Comparison of ENCODE assay signal across 14 cellular contexts in the genomic region with DNA sequence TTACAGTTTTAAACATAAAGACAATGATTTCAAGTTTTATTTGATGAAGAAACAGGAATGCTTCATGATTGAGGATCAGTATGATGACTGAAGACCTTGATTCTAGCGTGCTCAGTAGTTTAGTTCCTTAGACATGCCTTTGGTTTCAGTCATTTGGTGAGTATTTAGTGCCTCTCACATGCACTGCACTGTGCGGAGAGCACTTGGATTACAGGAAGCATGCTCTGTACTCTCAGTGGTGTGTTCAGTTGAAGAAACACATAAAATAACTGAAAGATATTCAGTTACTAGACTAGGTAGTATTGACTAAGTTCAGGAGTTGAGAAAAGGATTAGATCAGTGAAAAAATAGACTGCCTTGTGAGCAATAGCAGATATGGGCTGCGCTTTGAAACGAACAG. TPM values are rescaled to one million over a fixed set of nuclear protein-coding genes. Genes with fewer than 3 reads are reported as not detected.
DNase-seq lines count a peak whose midpoint lies in the region; ATAC-seq, FAIRE-seq and TF ChIP-seq lines count a peak whose summit lies in the region.
"Had no signal": no experiment of that assay in that cellular context is flagged by ENCODE, and none has a peak within 500 bp of the region (broad histone marks: within the 10 kb centered on the region; RNA-seq: fewer than 3 reads in every experiment).

No MANE protein-coding gene starts in this region.

- no peak for DNase-seq in activated CD4-positive, alpha-beta T cell treated with anti-CD3 and anti-CD28 coated beads, Interleukin-2, amount 10 ng/mL, durations not matched to agents 24 days and 14 days
- DNase-seq in activated CD4-positive, alpha-beta T cell treated with anti-CD3 and anti-CD28 coated beads, Interleukin-2, amount 50 U/mL, for 48 hours: no peak
- DNase-seq in IMR-90: peak; percentile 61
- DNase-seq in GM12878 (ENCODE audit: low read depth, low spot score): no peak
- DNase-seq in gastrocnemius medialis: no peak
- DNase-seq in DMS79 treated with DMSO at 0.1 percent for 48 hours (lab: John Stamatoyannopoulos, UW): no peak
- no peak for DNase-seq in activated CD4-positive, alpha-beta T cell treated with anti-CD3 and anti-CD28 coated beads for 48 hours
- DNase-seq: OCI-M1; ovary; stimulated activated CD4-positive, alpha-beta T cell treated with anti-CD3 and anti-CD28 coated beads, Interleukin-4, amount 100 ng/mL, for 1 hour had no signal

- no peak for FAIRE-seq in GM12878 (lab: Jason Lieb, UNC)
- FAIRE-seq: colon had no signal

- CTCF ChIA-PET in IMR-90 (lab: Yijun Ruan, JAX): interaction anchor here (1.4 to 4.8 kb wide), 2 partner anchors 287 to 288 kb away, joined by 4 to 28 read pairs; no protein-coding TSS in a partner anchor
- CTCF ChIA-PET in GM12878 (lab: Yijun Ruan, JAX): interaction anchor here (1.1 to 1.6 kb wide), 3 partner anchors 21 to 288 kb away, joined by 5 to 7 read pairs (median 5); no protein-coding TSS in a partner anchor

- no peaks in the 10 kb centered on the region for H3K27me3 ChIP-seq in IMR-90 (ENCODE audit: control insufficient read depth, insufficient read depth, low read length)
- no peaks in the 10 kb centered on the region for H3K27me3 ChIP-seq in GM12878 (replicated peaks in 1 of 2; ENCODE audit: control insufficient read depth in 2 of 2, insufficient read depth in 2 of 2, low read length in 1 of 2)
- H3K27me3 ChIP-seq in gastrocnemius medialis: no peaks in the 10 kb centered on the region
- H3K27me3 ChIP-seq: ovary had no signal

- H2BK120ac ChIP-seq in IMR-90 (ENCODE audit: low read depth, low read length): peak overlapping the region; percentile 12; the same call in 1 of the 2 replicates

- H3K4me1 Mint-ChIP-seq in activated CD4-positive, alpha-beta T cell treated with anti-CD3 and anti-CD28 coated beads, Interleukin-2, amount 10 ng/mL, durations not matched to agents 24 days and 14 days: peaks cover 22% of the 10 kb centered on the region

- H2BK5ac ChIP-seq in IMR-90 (ENCODE audit: low read depth, low read length, poor library complexity, severe bottlenecking): peak overlapping the region; percentile 92

- TF ChIP-seq CTCF in IMR-90 (conservative IDR thresholded peaks at IDR 0.05; ENCODE audit: low read depth, low read length): no peak
- TF ChIP-seq CTCF in GM12878 (IDR thresholded peaks at IDR 0.05 in 2 of 3, conservative IDR thresholded peaks at IDR 0.05 in 1 of 3; ENCODE audit: control insufficient read depth in 2 of 3, extremely low read depth in 1 of 3, insufficient read depth in 1 of 3, low read depth in 3 of 3, low read length in 3 of 3): no peak
- TF ChIP-seq CTCF in gastrocnemius medialis (IDR thresholded peaks at IDR 0.05 in 4 of 5, conservative IDR thresholded peaks at IDR 0.05 in 1 of 5): no peak

- peak overlapping the region; percentile 13; the same call in 1 of the 2 replicates for H3K4me2 ChIP-seq in IMR-90 (ENCODE audit: low read depth, low read length)
- H3K4me2 ChIP-seq in GM12878 (ENCODE audit: control insufficient read depth, insufficient read depth): no peak overlapping the region

- peak overlapping the region; percentile 39 for H3K4ac ChIP-seq in IMR-90 (ENCODE audit: low read depth, low read length)

- peak overlapping the region in 1 of 2 experiments; percentile 6; a peak in 2 of 4 replicates for H4K8ac ChIP-seq in IMR-90 (ENCODE audit: low read depth in 2 of 2, low read length in 2 of 2)

- H3K4me3 Mint-ChIP-seq in activated CD4-positive, alpha-beta T cell treated with anti-CD3 and anti-CD28 coated beads, Interleukin-2, amount 10 ng/mL, durations not matched to agents 24 days and 14 days: no peak overlapping the region

- TF ChIP-seq RAD21 in IMR-90 (IDR thresholded peaks at IDR 0.05; ENCODE audit: low read length): no peak
- no peak for TF ChIP-seq RAD21 in GM12878 (IDR thresholded peaks at IDR 0.05; ENCODE audit: insufficient read depth, low read depth, low read length)

- ATAC-seq in IMR-90 (ENCODE audit: low read depth) (peak; percentile 40), GM12878 (peak; percentile 25), gastrocnemius medialis (no peak), GM18505 (IDR thresholded peaks at IDR 0.05; ENCODE audit: unreplicated experiment) (no peak)

- H4K5ac ChIP-seq in IMR-90 (ENCODE audit: low read depth, low read length): peak overlapping the region; percentile 76; the same call in 1 of the 2 replicates

- RAD21 ChIA-PET in GM12878 (lab: Charles Lee; ENCODE audit: unreplicated experiment): interaction anchor here (0.9 to 1.1 kb wide), 3 partner anchors 88 to 288 kb away, joined by 3 read pairs; a partner anchor contains a TSS

- H3K79me1 ChIP-seq in IMR-90 (ENCODE audit: low read depth in 1 of 2, low read length in 2 of 2): peaks cover 26 to 54% of the 10 kb centered on the region in 2 experiments

- H3K79me2 ChIP-seq in GM12878 (ENCODE audit: control insufficient read depth, insufficient read depth, low read length): no peaks in the 10 kb centered on the region; the same call in 1 of the 2 replicates

- no peaks in the 10 kb centered on the region for H3K9me3 Mint-ChIP-seq in activated CD4-positive, alpha-beta T cell treated with anti-CD3 and anti-CD28 coated beads, Interleukin-2, amount 10 ng/mL, durations not matched to agents 24 days and 14 days

- peak overlapping the region; percentile 56 for H3K27ac Mint-ChIP-seq in activated CD4-positive, alpha-beta T cell treated with anti-CD3 and anti-CD28 coated beads, Interleukin-2, amount 10 ng/mL, durations not matched to agents 24 days and 14 days

- H3K4me3 ChIP-seq in IMR-90 (ENCODE audit: insufficient read depth, low read depth, low read length): no peak overlapping the region
- H3K4me3 ChIP-seq in GM12878: no peak overlapping the region
- no peak overlapping the region for H3K4me3 ChIP-seq in gastrocnemius medialis
- H3K4me3 ChIP-seq: ovary had no signal

- no peak for TF ChIP-seq EP300 in GM12878 (IDR thresholded peaks at IDR 0.05; ENCODE audit: borderline replicate concordance in 1 of 2, control insufficient read depth in 1 of 2, low read depth in 2 of 2, low read length in 2 of 2)

- peaks cover 6% of the 10 kb centered on the region for H3K9me1 ChIP-seq in IMR-90 (ENCODE audit: insufficient read depth, low read length)

- H3K9me3 ChIP-seq in IMR-90 (ENCODE audit: control insufficient read depth, insufficient read depth, low read length): no peaks in the 10 kb centered on the region
- no peaks in the 10 kb centered on the region for H3K9me3 ChIP-seq in GM12878 (replicated peaks; ENCODE audit: control insufficient read depth, insufficient read depth, low read length)
- H3K9me3 ChIP-seq in gastrocnemius medialis: no peaks in the 10 kb centered on the region
- H3K9me3 ChIP-seq: ovary had no signal

- no peak overlapping the region for H3K56ac ChIP-seq in IMR-90 (ENCODE audit: extremely low read depth, insufficient read depth, low read length)

- peak overlapping the region; percentile 41 for H2BK20ac ChIP-seq in IMR-90 (ENCODE audit: low read depth, low read length)

- peak overlapping the region; percentile 38 for H3K14ac ChIP-seq in IMR-90 (replicated peaks; ENCODE audit: low read depth, low read length)

- 100% methylated on average over 1 of the region's 4 CpGs; no CpG with 5 or more reads in 1 of the 2 experiments for WGBS in IMR-90 (ENCODE audit: extremely low coverage in 2 of 2, insufficient read length in 1 of 2), 2 experiments
- WGBS in GM12878 (ENCODE audit: insufficient coverage, insufficient replicate concordance, low lambda C conversion rate, missing lambda C conversion rate): 18% methylated on average over 4 of the region's 4 CpGs

- H3K4me1 ChIP-seq in IMR-90 (ENCODE audit: control insufficient read depth, insufficient read depth, low read length) (peaks cover 14% of the 10 kb centered on the region), GM12878 (ENCODE audit: control insufficient read depth, insufficient read depth, low read length) (no peaks in the 10 kb centered on the region), gastrocnemius medialis (peaks cover 43 to 45% of the 10 kb centered on the region in 2 donors)

- H4K20me1 ChIP-seq in IMR-90 (ENCODE audit: insufficient read depth, low read length) (peaks cover 3% of the 10 kb centered on the region; the same call in 1 of the 2 replicates), GM12878 (ENCODE audit: control insufficient read depth, insufficient read depth) (no peaks in the 10 kb centered on the region)

- intact Hi-C loops in activated CD4-positive, alpha-beta T cell treated with anti-CD3 and anti-CD28 coated beads, Interleukin-2, amount 10 ng/mL, durations not matched to agents 24 days and 14 days (cut with micrococcal nuclease): no loop called here
- intact Hi-C loops in IMR-90 (cut with micrococcal nuclease) (no loop called here), GM12878 (cut with micrococcal nuclease; ENCODE audit: unreplicated experiment) (no loop called here), gastrocnemius medialis (cut with DNase I; ENCODE audit: low total_unique reads) (loop anchor here (2.0 kb wide), 1 partner anchor 27 kb away; no protein-coding TSS in a partner anchor)

- no peak overlapping the region for H2AK9ac ChIP-seq in IMR-90 (replicated peaks; ENCODE audit: low read depth, low read length, poor library complexity)

- TF ChIP-seq POLR2A in IMR-90 (IDR thresholded peaks at IDR 0.05; ENCODE audit: low read depth, low read length) (no peak), GM12878 (IDR thresholded peaks at IDR 0.05; ENCODE audit: low read depth, low read length) (no peak), gastrocnemius medialis (IDR thresholded peaks at IDR 0.05) (no peak), GM18505 (IDR thresholded peaks at IDR 0.05; ENCODE audit: borderline replicate concordance, extremely low read depth, insufficient read depth, insufficient read length) (no peak)

- peak overlapping the region; percentile 19; the same call in 1 of the 2 replicates for H3K27ac ChIP-seq in IMR-90 (ENCODE audit: insufficient read depth, low read length)
- no peak overlapping the region for H3K27ac ChIP-seq in GM12878 (ENCODE audit: control insufficient read depth, insufficient read depth)
- H3K27ac ChIP-seq in gastrocnemius medialis: peak overlapping the region; percentile 78 to 83 (median 80)

- BruUV-seq in IMR-90 (replicated peaks; lab: Mats Ljungman, UMichigan): no TSS peak
- no TSS peak for BruUV-seq in GM12878 (replicated peaks; lab: Mats Ljungman, UMichigan)

- peak overlapping the region; percentile 21; the same call in 1 of the 2 replicates for H3K23ac ChIP-seq in IMR-90 (ENCODE audit: low read depth, low read length)

- H3K9ac ChIP-seq in IMR-90 (ENCODE audit: low read depth, low read length) (peak overlapping the region; percentile 16; the same call in 1 of the 2 replicates), GM12878 (ENCODE audit: control insufficient read depth, insufficient read depth, low read length) (no peak overlapping the region)

- in situ Hi-C loops in IMR-90 (cut with MboI; ENCODE audit: low sequenced_read_pairs): loop anchor here (5.0 kb wide), 2 partner anchors 83 to 293 kb away; no protein-coding TSS in a partner anchor
- in situ Hi-C loops in GM12878 (cut with MboI): loop anchor here (5.0 kb wide), 1 partner anchor 38 kb away; no protein-coding TSS in a partner anchor
- in situ Hi-C loops in gastrocnemius medialis (cut with MboI; ENCODE audit: low sequenced_read_pairs in 4 of 4): loop anchor here in 3 of 4 donors (5.0 kb wide), 2 partner anchors 38 to 293 kb away; no protein-coding TSS in a partner anchor

- POLR2A ChIA-PET in IMR-90 (lab: Charles Lee; ENCODE audit: unreplicated experiment) (no interaction called here), GM12878 (lab: Charles Lee) (no interaction called here)

- peak overlapping the region; percentile 59; the same call in 1 of the 2 replicates for H3K18ac ChIP-seq in IMR-90 (ENCODE audit: low read depth, low read length)

- H3K36me3 Mint-ChIP-seq in activated CD4-positive, alpha-beta T cell treated with anti-CD3 and anti-CD28 coated beads, Interleukin-2, amount 10 ng/mL, durations not matched to agents 24 days and 14 days (ENCODE audit: low read depth): peaks cover 66% of the 10 kb centered on the region

- no peak overlapping the region for H2AFZ ChIP-seq in IMR-90 (replicated peaks; ENCODE audit: low read length, poor library complexity)
- no peak overlapping the region for H2AFZ ChIP-seq in GM12878 (ENCODE audit: control insufficient read depth, low read depth, low read length)

- no peaks in the 10 kb centered on the region for H3K27me3 Mint-ChIP-seq in activated CD4-positive, alpha-beta T cell treated with anti-CD3 and anti-CD28 coated beads, Interleukin-2, amount 10 ng/mL, durations not matched to agents 24 days and 14 days

- peak overlapping the region; percentile 46 for H2AK5ac ChIP-seq in IMR-90 (ENCODE audit: low read depth, low read length)

- 0 out of 2 replicates have a peak overlapping the region, but pooled peaks have one; percentile 10 for H4K91ac ChIP-seq in IMR-90 (ENCODE audit: insufficient read depth, low read depth, low read length)

- dilution Hi-C loops in IMR-90 (cut with HindIII; ENCODE audit: low sequenced_read_pairs, unreplicated experiment): no loop called here

- H3K36me3 ChIP-seq in IMR-90 (ENCODE audit: control insufficient read depth, insufficient read depth, low read length) (peaks cover 36% of the 10 kb centered on the region), GM12878 (ENCODE audit: control insufficient read depth in 2 of 2, insufficient read depth in 2 of 2, low read length in 1 of 2) (peaks cover 18 to 47% of the 10 kb centered on the region in 2 experiments), gastrocnemius medialis (peaks cover 0 to 48% of the 10 kb centered on the region in 2 donors)
- H3K36me3 ChIP-seq: ovary had no signal

- H2BK15ac ChIP-seq in IMR-90 (ENCODE audit: low read depth, low read length): peak overlapping the region; percentile 1; the same call in 1 of the 3 replicates

- SMC1A ChIA-PET in GM12878 (lab: Charles Lee; ENCODE audit: uncharacterized antibody, unreplicated experiment): interaction anchor here (0.7 to 1.5 kb wide), 5 partner anchors 11 to 288 kb away, joined by 3 to 5 read pairs (median 4); no protein-coding TSS in a partner anchor

RNA-seq across cellular contexts. Expression of a gene that starts 25.5 kb away (rescaled TPM):
- total RNA-seq in activated CD4-positive, alpha-beta T cell treated with anti-CD3 and anti-CD28 coated beads, Interleukin-2, amount 10 ng/mL, durations not matched to agents 24 days and 14 days: 258 and 262 TPM in 2 replicates
- 24.6 and 35.6 TPM in 2 replicates for total RNA-seq in IMR-90 (2012; rRNA removed)
- 42.9 and 56.7 TPM in 2 replicates for polyA plus RNA-seq in IMR-90 (2012; rRNA removed)
- 9.1 and 9.6 TPM in 2 replicates for polyA plus RNA-seq in IMR-90 (2012; cell fraction: cytosol; rRNA removed)
- polyA plus RNA-seq in IMR-90 (2012; cell fraction: nucleus; rRNA removed; ENCODE audit: low replicate concordance): 38.8 and 95.6 TPM in 2 replicates
- 136 and 141 TPM in 2 replicates for total RNA-seq in GM12878 (2013; cell fraction: nucleolus; rRNA removed)
- total RNA-seq in GM12878 (2014; rRNA removed): 38.3 and 49.0 TPM in 2 replicates
- total RNA-seq in GM12878 (2014; rRNA removed; fragmentation: Illumina TruSeq; extraction: Trizol): 85.7 and 94.1 TPM in 2 replicates
- total RNA-seq in GM12878 (2021): 101 and 106 TPM in 2 replicates
- polyA plus RNA-seq in GM12878 (2011; ENCODE audit: low read depth): 52.6 TPM
- polyA plus RNA-seq in GM12878 (2011; rRNA removed): 64.5 and 65.3 TPM in 2 replicates
- 33.5 and 38.9 TPM in 2 replicates for polyA plus RNA-seq in GM12878 (2011; cell fraction: cytosol; rRNA removed)
- 130 and 190 TPM in 2 replicates for polyA plus RNA-seq in GM12878 (2011; cell fraction: nucleus; rRNA removed)
- polyA plus RNA-seq in GM12878 (2012): 73.3 and 80.2 TPM in 2 replicates
- polyA plus RNA-seq in GM12878 (2014; fragmentation: Illumina TruSeq; extraction: Trizol): 156 and 160 TPM in 2 replicates
- 10 to 100 TPM; 28.4 to 45.0 TPM for polyA plus RNA-seq in GM12878 (2014; fragmentation: Nextera tagmentation; extraction: Ambion mirVana)
- polyA plus RNA-seq in GM12878 (2014; rRNA removed): 79.9 and 82.1 TPM in 2 replicates
- 100 to 1,000 TPM; 177 to 181 TPM for polyA plus RNA-seq in GM12878 (2016; fragmentation: Nextera tagmentation; extraction: Ambion mirVana)
- polyA minus RNA-seq in GM12878 (2011; rRNA and poly(A)+ RNA removed): 22.5 and 26.1 TPM in 2 replicates
- 11.8 and 17.6 TPM in 2 replicates for polyA minus RNA-seq in GM12878 (2011; cell fraction: cytosol; rRNA and poly(A)+ RNA removed)
- 19.2 and 28.1 TPM in 2 replicates for polyA minus RNA-seq in GM12878 (2011; cell fraction: nucleus; rRNA and poly(A)+ RNA removed)
- total RNA-seq in gastrocnemius medialis: 10 to 100 TPM; 53.2 to 67.4 (median 60.1) TPM

RNA-seq across cellular contexts. Expression of a gene that starts 52.1 kb away (rescaled TPM):
- total RNA-seq in activated CD4-positive, alpha-beta T cell treated with anti-CD3 and anti-CD28 coated beads, Interleukin-2, amount 10 ng/mL, durations not matched to agents 24 days and 14 days: 965 and 989 TPM in 2 replicates
- total RNA-seq in IMR-90 (2012; rRNA removed) (not detected in 2 replicates), GM12878 (2014; rRNA removed) (3.4 and 4.0 TPM in 2 replicates), GM12878 (2014; rRNA removed; fragmentation: Illumina TruSeq; extraction: Trizol) (5.0 and 5.3 TPM in 2 replicates), GM12878 (2021) (5.0 and 5.3 TPM in 2 replicates), gastrocnemius medialis (1 to 10 TPM in 1 of 4 donors, not detected in 3; 2.1 TPM)
- polyA plus RNA-seq in IMR-90 (2012; rRNA removed) (not detected in 2 replicates), GM12878 (2011; rRNA removed) (2.2 and 2.4 TPM in 2 replicates), GM12878 (2014; fragmentation: Illumina TruSeq; extraction: Trizol) (5.6 and 6.0 TPM in 2 replicates), GM12878 (2014; fragmentation: Nextera tagmentation; extraction: Ambion mirVana) (1 to 10 TPM; 3.3 to 5.1 TPM), GM12878 (2014; rRNA removed) (3.4 and 3.9 TPM in 2 replicates), GM12878 (2016; fragmentation: Nextera tagmentation; extraction: Ambion mirVana) (1 to 10 TPM; 4.8 to 5.7 TPM)
- not detected in 2 replicates for polyA plus RNA-seq in IMR-90 (2012; cell fraction: cytosol; rRNA removed)
- polyA plus RNA-seq in IMR-90 (2012; cell fraction: nucleus; rRNA removed; ENCODE audit: low replicate concordance): not detected in 2 replicates
- 4.9 and 10.7 TPM in 2 replicates for total RNA-seq in GM12878 (2013; cell fraction: nucleolus; rRNA removed)
- 0.97 TPM for polyA plus RNA-seq in GM12878 (2011; ENCODE audit: low read depth)
- 1.2 TPM in 2 replicates for polyA plus RNA-seq in GM12878 (2011; cell fraction: cytosol; rRNA removed)
- 0.80 and 1.1 TPM in 2 replicates for polyA plus RNA-seq in GM12878 (2011; cell fraction: nucleus; rRNA removed)
- 1.3 and 2.2 TPM in 2 replicates for polyA plus RNA-seq in GM12878 (2012)
- polyA minus RNA-seq in GM12878 (2011; rRNA and poly(A)+ RNA removed): 1.0 and 1.1 TPM in 2 replicates
- polyA minus RNA-seq in GM12878 (2011; cell fraction: cytosol; rRNA and poly(A)+ RNA removed): not detected in 2 replicates
- 0.77 and 1.2 TPM in 2 replicates for polyA minus RNA-seq in GM12878 (2011; cell fraction: nucleus; rRNA and poly(A)+ RNA removed)
- total RNA-seq: A172, fibroblast of villous mesenchyme had no signal

Comparison
In these comparisons a context has a peak if more than half of its experiments do, and no peak if none do; other contexts are left out.
1. ATAC-seq: peak in IMR-90 (single experiment) and GM12878 (single experiment); none in gastrocnemius medialis (0 of 2) and GM18505 (single experiment).
2. RNA of a gene that starts 52.1 kb away (total RNA-seq): 965 to 989 TPM in activated CD4-positive, alpha-beta T cell treated with anti-CD3 and anti-CD28 coated beads, Interleukin-2, amount 10 ng/mL, durations not matched to agents 24 days and 14 days; 3.4 to 10.7 TPM in GM12878, 2.1 TPM in gastrocnemius medialis and not detected in IMR-90; every median in the first group is over 10 times any median in the second.